Comparison of ENCODE assay signal across 9 cellular contexts in genomic region chr3:172201136-172201989, GRCh38.
DNase-seq lines count a peak whose midpoint lies in the region; ATAC-seq lines count a peak whose summit lies in the region.
"Had no signal": no experiment of that assay in that cellular context is flagged by ENCODE, and none has a peak within 500 bp of the region (broad histone marks: within the 10 kb centered on the region; RNA-seq: fewer than 3 reads in every experiment).

No MANE protein-coding gene starts in this region.

- H3K36me3 Mint-ChIP-seq in activated CD4-positive, alpha-beta memory T cell treated with anti-CD3 and anti-CD28 coated beads for 36 hours, result peaks cover 21% of the 10 kb centered on the region

- intact Hi-C loops in activated CD4-positive, alpha-beta memory T cell treated with anti-CD3 and anti-CD28 coated beads for 36 hours (cut with micrococcal nuclease), result no loop called here

- H3K27me3 Mint-ChIP-seq in activated CD4-positive, alpha-beta memory T cell treated with anti-CD3 and anti-CD28 coated beads for 36 hours, result no peaks in the 10 kb centered on the region

- no peak overlapping the region for H2BK5ac ChIP-seq in mesenchymal stem cell (ENCODE audit: low read depth, low read length, poor library complexity, severe bottlenecking)

- no peak overlapping the region for H3K23ac ChIP-seq in mesenchymal stem cell (ENCODE audit: low read length in 2 of 2)

- H3K4ac ChIP-seq in mesenchymal stem cell (ENCODE audit: low read depth in 1 of 2, low read length in 2 of 2), result no peak overlapping the region

- H3K27ac ChIP-seq in mesenchymal stem cell (ENCODE audit: low read length, poor library complexity, severe bottlenecking), result peak overlapping the region; percentile 62

- 74% methylated on average over 9 of the region's 12 CpGs for WGBS in mesenchymal stem cell

- H4K8ac ChIP-seq in mesenchymal stem cell (ENCODE audit: low read length), result peak overlapping the region; percentile 31

- no peak overlapping the region for H3K4me2 ChIP-seq in mesenchymal stem cell (ENCODE audit: low read length, poor library complexity, severe bottlenecking)

- H2AK5ac ChIP-seq in mesenchymal stem cell (ENCODE audit: low read length, severe bottlenecking), result peak overlapping the region; percentile 62

- DNase-seq in ACHN (peak; percentile 35), NCI-H2107 treated with DMSO at 0.1 percent for 48 hours (lab: John Stamatoyannopoulos, UW; ENCODE audit: unreplicated experiment) (peak; percentile 99), cerebellum (ENCODE audit: low spot score) (peak; percentile 75), mesenchymal stem cell (peak; percentile 98), NOMO-1 treated with dmso at 0.1 percent for 144 hours (lab: John Stamatoyannopoulos, UW; ENCODE audit: unreplicated experiment) (no peak)
- DNase-seq in central memory CD4-positive, alpha-beta T cell, result no peak
- DNase-seq in activated CD4-positive, alpha-beta memory T cell treated with anti-CD3 and anti-CD28 coated beads for 36 hours, result no peak

- no peak overlapping the region for H2BK15ac ChIP-seq in mesenchymal stem cell (ENCODE audit: low read depth, poor library complexity, severe bottlenecking)

- H3K4me1 ChIP-seq in mesenchymal stem cell (ENCODE audit: control insufficient read depth, insufficient read depth, low read depth, low read length), result peaks cover 4% of the 10 kb centered on the region

- in situ Hi-C loops in ACHN (cut with HindIII; ENCODE audit: low pct_ligation_motif_present, low pct_unique_long_range_greater_than_20kb, low sequenced_read_pairs), result no loop called here

- H3K4me3 Mint-ChIP-seq in activated CD4-positive, alpha-beta memory T cell treated with anti-CD3 and anti-CD28 coated beads for 36 hours, result no peak overlapping the region
- H3K4me3 Mint-ChIP-seq: T-helper 1 cell treated with Interleukin-12 subunit alpha and Interleukin-12 subunit beta and Interleukin-4 antibody, amounts not matched to agents 30 μg/mL and 1 μg/mL, for 36 hours had no signal

- H3K18ac ChIP-seq in mesenchymal stem cell (ENCODE audit: low read depth in 1 of 2, low read length in 2 of 2), result peak overlapping the region in 1 of 2 experiments; percentile 28

- no peak overlapping the region for H2BK12ac ChIP-seq in mesenchymal stem cell (ENCODE audit: low read length in 2 of 2)

- H3K4me1 Mint-ChIP-seq in activated CD4-positive, alpha-beta memory T cell treated with anti-CD3 and anti-CD28 coated beads for 36 hours (ENCODE audit: low read depth), result no peaks in the 10 kb centered on the region

- no peak overlapping the region for H2BK120ac ChIP-seq in mesenchymal stem cell (ENCODE audit: low read depth, low read length)

- no peaks in the 10 kb centered on the region for H3K27me3 ChIP-seq in mesenchymal stem cell (ENCODE audit: control insufficient read depth in 1 of 2, insufficient read depth in 1 of 2, low read length in 2 of 2)

- CTCF ChIA-PET in activated CD4-positive, alpha-beta memory T cell treated with anti-CD3 and anti-CD28 coated beads for 36 hours (lab: Charles Lee), result no interaction called here

- ATAC-seq in HG03135 (IDR thresholded peaks at IDR 0.05; ENCODE audit: unreplicated experiment), result no peak

- H3K36me3 ChIP-seq in mesenchymal stem cell (ENCODE audit: control insufficient read depth in 1 of 2, insufficient read depth in 2 of 2, low read depth in 1 of 2, low read length in 2 of 2), result peaks cover 0 to 5% of the 10 kb centered on the region in 2 experiments

- peak overlapping the region; percentile 87 for H3K9ac ChIP-seq in mesenchymal stem cell (ENCODE audit: low read length)

- POLR2A ChIA-PET in activated CD4-positive, alpha-beta memory T cell treated with anti-CD3 and anti-CD28 coated beads for 36 hours (lab: Charles Lee), result no interaction called here

- H3K4me3 ChIP-seq in mesenchymal stem cell (ENCODE audit: insufficient read depth in 1 of 2, low read depth in 1 of 2, low read length in 2 of 2), result peak overlapping the region in 1 of 2 experiments; percentile 63

- H3K9me3 ChIP-seq in mesenchymal stem cell (ENCODE audit: control insufficient read depth, low read length), result no peaks in the 10 kb centered on the region

- H3K27ac Mint-ChIP-seq in activated CD4-positive, alpha-beta memory T cell treated with anti-CD3 and anti-CD28 coated beads for 36 hours, result no peak overlapping the region
- H3K27ac Mint-ChIP-seq: T-helper 1 cell treated with Interleukin-12 subunit alpha and Interleukin-12 subunit beta and Interleukin-4 antibody, amounts not matched to agents 30 μg/mL and 1 μg/mL, for 36 hours had no signal

- H3K9me3 Mint-ChIP-seq in activated CD4-positive, alpha-beta memory T cell treated with anti-CD3 and anti-CD28 coated beads for 36 hours, result peaks cover 24% of the 10 kb centered on the region

- no peak overlapping the region for H3K14ac ChIP-seq in mesenchymal stem cell (ENCODE audit: low read length in 2 of 2)

- no peak overlapping the region for H4K91ac ChIP-seq in mesenchymal stem cell (ENCODE audit: low read length)

- peaks cover 4% of the 10 kb centered on the region for H3K79me1 ChIP-seq in mesenchymal stem cell (replicated peaks; ENCODE audit: low read length, poor library complexity, severe bottlenecking)

- H2AFZ ChIP-seq in mesenchymal stem cell (ENCODE audit: low read depth, low read length), result no peak overlapping the region

Comparison
In these comparisons a context has a peak if more than half of its experiments do, and no peak if none do; other contexts are left out.
1. DNase-seq: peak in ACHN (single experiment), NCI-H2107 treated with DMSO at 0.1 percent for 48 hours (single experiment), cerebellum (single experiment) and mesenchymal stem cell (single experiment); none in central memory CD4-positive, alpha-beta T cell (single experiment), activated CD4-positive, alpha-beta memory T cell treated with anti-CD3 and anti-CD28 coated beads for 36 hours (single experiment) and NOMO-1 treated with dmso at 0.1 percent for 144 hours (single experiment).